ENCODE assay signal across 1 cellular context in the genomic region with DNA sequence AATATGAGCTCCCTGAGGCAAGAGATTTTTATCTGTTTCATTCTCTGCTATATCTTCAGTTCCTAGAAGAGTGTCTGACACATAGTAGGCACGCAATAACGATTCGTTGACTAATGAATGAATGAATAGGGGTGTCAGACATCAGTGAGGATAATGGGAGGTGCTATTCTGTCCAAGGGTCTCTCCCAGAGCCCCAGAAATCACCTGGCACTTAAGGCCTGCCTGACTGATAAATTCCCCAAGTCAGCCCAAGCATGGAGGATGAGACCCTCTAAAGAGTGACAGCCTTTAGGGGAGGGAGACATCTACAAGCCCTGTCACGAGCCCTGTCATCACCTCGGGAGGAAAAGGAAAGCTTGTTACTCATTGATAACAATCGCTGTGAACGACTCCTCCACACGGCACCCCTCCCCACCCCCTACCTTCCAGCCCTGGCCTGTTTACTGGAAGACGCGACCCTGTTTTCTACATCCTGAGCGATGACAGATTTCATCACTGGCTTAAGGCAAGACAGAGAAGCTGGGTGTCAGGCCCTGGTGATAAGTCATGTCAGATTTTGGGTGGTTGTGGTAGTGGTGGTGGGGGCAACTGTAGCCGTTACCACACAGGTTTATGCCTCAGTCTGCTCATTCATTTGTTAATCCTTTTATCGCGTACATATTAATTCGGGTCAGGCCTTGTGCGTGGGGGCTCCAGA.
TF ChIP-seq lines count a peak whose summit lies in the region.

No MANE protein-coding gene starts in this region.

TF ChIP-seq in K562, 482 proteins besides CTCF, POLR2A, EP300 and RAD21 (continued from another document and continues in another):
- TF ChIP-seq, protein P1, sequence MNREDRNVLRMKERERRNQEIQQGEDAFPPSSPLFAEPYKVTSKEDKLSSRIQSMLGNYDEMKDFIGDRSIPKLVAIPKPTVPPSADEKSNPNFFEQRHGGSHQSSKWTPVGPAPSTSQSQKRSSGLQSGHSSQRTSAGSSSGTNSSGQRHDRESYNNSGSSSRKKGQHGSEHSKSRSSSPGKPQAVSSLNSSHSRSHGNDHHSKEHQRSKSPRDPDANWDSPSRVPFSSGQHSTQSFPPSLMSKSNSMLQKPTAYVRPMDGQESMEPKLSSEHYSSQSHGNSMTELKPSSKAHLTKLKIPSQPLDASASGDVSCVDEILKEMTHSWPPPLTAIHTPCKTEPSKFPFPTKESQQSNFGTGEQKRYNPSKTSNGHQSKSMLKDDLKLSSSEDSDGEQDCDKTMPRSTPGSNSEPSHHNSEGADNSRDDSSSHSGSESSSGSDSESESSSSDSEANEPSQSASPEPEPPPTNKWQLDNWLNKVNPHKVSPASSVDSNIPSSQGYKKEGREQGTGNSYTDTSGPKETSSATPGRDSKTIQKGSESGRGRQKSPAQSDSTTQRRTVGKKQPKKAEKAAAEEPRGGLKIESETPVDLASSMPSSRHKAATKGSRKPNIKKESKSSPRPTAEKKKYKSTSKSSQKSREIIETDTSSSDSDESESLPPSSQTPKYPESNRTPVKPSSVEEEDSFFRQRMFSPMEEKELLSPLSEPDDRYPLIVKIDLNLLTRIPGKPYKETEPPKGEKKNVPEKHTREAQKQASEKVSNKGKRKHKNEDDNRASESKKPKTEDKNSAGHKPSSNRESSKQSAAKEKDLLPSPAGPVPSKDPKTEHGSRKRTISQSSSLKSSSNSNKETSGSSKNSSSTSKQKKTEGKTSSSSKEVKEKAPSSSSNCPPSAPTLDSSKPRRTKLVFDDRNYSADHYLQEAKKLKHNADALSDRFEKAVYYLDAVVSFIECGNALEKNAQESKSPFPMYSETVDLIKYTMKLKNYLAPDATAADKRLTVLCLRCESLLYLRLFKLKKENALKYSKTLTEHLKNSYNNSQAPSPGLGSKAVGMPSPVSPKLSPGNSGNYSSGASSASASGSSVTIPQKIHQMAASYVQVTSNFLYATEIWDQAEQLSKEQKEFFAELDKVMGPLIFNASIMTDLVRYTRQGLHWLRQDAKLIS (CRISPR knock-in tag; IDR thresholded peaks at IDR 0.05) = 0 out of 2 replicates have a peak, but pooled peaks have one; percentile 51
- TF ChIP-seq, protein P2, sequence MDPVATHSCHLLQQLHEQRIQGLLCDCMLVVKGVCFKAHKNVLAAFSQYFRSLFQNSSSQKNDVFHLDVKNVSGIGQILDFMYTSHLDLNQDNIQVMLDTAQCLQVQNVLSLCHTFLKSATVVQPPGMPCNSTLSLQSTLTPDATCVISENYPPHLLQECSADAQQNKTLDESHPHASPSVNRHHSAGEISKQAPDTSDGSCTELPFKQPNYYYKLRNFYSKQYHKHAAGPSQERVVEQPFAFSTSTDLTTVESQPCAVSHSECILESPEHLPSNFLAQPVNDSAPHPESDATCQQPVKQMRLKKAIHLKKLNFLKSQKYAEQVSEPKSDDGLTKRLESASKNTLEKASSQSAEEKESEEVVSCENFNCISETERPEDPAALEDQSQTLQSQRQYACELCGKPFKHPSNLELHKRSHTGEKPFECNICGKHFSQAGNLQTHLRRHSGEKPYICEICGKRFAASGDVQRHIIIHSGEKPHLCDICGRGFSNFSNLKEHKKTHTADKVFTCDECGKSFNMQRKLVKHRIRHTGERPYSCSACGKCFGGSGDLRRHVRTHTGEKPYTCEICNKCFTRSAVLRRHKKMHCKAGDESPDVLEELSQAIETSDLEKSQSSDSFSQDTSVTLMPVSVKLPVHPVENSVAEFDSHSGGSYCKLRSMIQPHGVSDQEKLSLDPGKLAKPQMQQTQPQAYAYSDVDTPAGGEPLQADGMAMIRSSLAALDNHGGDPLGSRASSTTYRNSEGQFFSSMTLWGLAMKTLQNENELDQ (CRISPR knock-in tag; IDR thresholded peaks at IDR 0.05; ENCODE audit: borderline replicate concordance) = no peak
- TF ChIP-seq MYNN (IDR thresholded peaks at IDR 0.05) (no peak; the same call in 1 of the 2 replicates), MYNN (CRISPR knock-in tag; IDR thresholded peaks at IDR 0.05) (no peak), RUNX1 (IDR thresholded peaks at IDR 0.05; ENCODE audit: low read depth) (no peak), ZNF717 (CRISPR knock-in tag; IDR thresholded peaks at IDR 0.05) (no peak), CCNT2 (IDR thresholded peaks at IDR 0.05; ENCODE audit: borderline replicate concordance, extremely low read depth, insufficient read length, low read depth, low read length) (peak; percentile 95), E2F5 (CRISPR knock-in tag; IDR thresholded peaks at IDR 0.05) (no peak), ARID3B (CRISPR knock-in tag; IDR thresholded peaks at IDR 0.05; ENCODE audit: borderline replicate concordance) (no peak), HCFC1 (IDR thresholded peaks at IDR 0.05; ENCODE audit: low read depth, low read length) (no peak), ZNF830 (CRISPR knock-in tag; IDR thresholded peaks at IDR 0.05) (no peak), ZNF253 (CRISPR knock-in tag; conservative IDR thresholded peaks at IDR 0.05) (no peak), HIVEP1 (CRISPR knock-in tag; IDR thresholded peaks at IDR 0.05) (no peak), E4F1 (CRISPR knock-in tag; IDR thresholded peaks at IDR 0.05; ENCODE audit: borderline replicate concordance) (no peak), ZZZ3 (IDR thresholded peaks at IDR 0.05) (no peak), TEAD1 (CRISPR knock-in tag; IDR thresholded peaks at IDR 0.05) (peak in 1 of 2 experiments; percentile 6; a peak in 1 of 4 replicates), SOX6 (IDR thresholded peaks at IDR 0.05) (peak; percentile 96), GTF3C2 (IDR thresholded peaks at IDR 0.05; ENCODE audit: borderline replicate concordance, extremely low read depth, insufficient read length) (no peak), PML (IDR thresholded peaks at IDR 0.05; ENCODE audit: low read length) (peak; percentile 67; the same call in 1 of the 2 replicates), HSF4 (CRISPR knock-in tag; IDR thresholded peaks at IDR 0.05; ENCODE audit: borderline replicate concordance) (no peak), HNRNPL (IDR thresholded peaks at IDR 0.05; ENCODE audit: low read depth, low read length) (no peak), SRF (CRISPR knock-in tag; IDR thresholded peaks at IDR 0.05) (no peak; a peak in 1 of 4 replicates), PHF21A (IDR thresholded peaks at IDR 0.05; ENCODE audit: borderline replicate concordance, low read depth) (peak; percentile 30; the same call in 1 of the 2 replicates), KLF16 (IDR thresholded peaks at IDR 0.05) (peak; percentile 94), PHTF2 (CRISPR knock-in tag; IDR thresholded peaks at IDR 0.05) (no peak), ZBTB1 (CRISPR knock-in tag; IDR thresholded peaks at IDR 0.05; ENCODE audit: borderline replicate concordance, low read depth) (no peak)
- TF ChIP-seq, protein P3, sequence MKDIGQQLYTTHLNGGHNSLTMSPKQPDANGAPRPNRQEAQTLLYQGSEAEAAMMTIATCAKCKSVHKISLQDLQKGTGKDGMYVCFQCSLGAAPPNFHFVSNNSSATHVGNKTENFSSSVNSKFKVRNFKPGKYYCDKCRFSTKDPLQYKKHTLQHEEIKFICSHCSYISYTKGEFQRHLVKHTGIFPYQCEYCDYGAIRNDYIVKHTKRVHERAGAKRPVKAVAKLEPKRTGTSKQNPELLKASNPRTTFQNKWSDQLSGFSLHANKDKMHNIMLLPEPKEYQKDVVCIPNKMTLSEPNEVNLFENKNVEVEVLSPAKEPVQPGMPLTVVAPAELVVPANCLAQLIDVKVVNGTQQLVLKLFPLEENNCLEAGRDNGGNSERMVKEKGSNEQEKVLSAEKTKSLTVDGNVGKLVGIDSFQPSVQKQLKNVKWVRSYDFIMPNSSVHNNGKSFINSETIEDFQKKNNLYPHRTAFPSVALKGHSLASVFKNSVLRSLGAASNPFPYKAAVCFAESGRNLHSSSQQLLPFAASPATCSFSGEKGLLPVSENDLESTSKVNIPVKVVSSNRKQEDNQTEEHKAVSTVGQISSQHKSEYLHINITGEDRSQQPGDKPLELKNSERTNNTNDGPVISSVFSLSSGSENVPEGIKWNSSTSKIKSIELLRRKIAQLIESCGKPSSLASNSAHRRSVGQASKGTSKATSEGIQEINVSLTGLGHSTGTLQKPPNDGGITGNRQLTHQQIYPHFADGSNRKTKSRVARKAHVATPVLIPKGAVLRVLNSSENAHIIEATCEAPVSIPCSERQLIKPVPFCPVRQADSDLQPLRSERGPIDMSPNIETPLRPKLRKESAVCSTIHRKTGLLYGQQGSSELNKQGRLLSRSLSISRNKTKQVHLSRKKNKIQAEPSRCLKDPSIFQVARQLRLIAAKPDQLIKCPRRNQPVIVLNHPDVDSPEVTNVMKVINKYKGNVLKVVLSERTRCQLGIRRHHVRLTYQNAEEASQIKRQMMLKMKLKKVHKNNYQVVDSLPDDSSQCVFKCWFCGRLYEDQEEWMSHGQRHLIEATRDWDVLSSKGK (CRISPR knock-in tag; IDR thresholded peaks at IDR 0.05) = no peak
- TF ChIP-seq, protein P4, sequence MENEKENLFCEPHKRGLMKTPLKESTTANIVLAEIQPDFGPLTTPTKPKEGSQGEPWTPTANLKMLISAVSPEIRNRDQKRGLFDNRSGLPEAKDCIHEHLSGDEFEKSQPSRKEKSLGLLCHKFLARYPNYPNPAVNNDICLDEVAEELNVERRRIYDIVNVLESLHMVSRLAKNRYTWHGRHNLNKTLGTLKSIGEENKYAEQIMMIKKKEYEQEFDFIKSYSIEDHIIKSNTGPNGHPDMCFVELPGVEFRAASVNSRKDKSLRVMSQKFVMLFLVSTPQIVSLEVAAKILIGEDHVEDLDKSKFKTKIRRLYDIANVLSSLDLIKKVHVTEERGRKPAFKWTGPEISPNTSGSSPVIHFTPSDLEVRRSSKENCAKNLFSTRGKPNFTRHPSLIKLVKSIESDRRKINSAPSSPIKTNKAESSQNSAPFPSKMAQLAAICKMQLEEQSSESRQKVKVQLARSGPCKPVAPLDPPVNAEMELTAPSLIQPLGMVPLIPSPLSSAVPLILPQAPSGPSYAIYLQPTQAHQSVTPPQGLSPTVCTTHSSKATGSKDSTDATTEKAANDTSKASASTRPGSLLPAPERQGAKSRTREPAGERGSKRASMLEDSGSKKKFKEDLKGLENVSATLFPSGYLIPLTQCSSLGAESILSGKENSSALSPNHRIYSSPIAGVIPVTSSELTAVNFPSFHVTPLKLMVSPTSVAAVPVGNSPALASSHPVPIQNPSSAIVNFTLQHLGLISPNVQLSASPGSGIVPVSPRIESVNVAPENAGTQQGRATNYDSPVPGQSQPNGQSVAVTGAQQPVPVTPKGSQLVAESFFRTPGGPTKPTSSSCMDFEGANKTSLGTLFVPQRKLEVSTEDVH (IDR thresholded peaks at IDR 0.05; ENCODE audit: low read depth, partially characterized antibody) = no peak
- TF ChIP-seq, protein P5, sequence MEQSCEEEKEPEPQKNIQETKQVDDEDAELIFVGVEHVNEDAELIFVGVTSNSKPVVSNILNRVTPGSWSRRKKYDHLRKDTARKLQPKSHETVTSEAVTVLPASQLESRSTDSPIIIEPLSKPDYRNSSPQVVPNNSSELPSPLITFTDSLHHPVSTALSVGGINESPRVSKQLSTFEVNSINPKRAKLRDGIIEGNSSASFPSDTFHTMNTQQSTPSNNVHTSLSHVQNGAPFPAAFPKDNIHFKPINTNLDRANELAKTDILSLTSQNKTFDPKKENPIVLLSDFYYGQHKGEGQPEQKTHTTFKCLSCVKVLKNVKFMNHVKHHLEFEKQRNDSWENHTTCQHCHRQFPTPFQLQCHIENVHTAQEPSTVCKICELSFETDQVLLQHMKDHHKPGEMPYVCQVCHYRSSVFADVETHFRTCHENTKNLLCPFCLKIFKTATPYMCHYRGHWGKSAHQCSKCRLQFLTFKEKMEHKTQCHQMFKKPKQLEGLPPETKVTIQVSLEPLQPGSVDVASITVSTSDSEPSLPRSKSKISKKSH (CRISPR knock-in tag; IDR thresholded peaks at IDR 0.05) = no peak
